Comparison of ENCODE assay signal across 8 cellular contexts in the genomic region with DNA sequence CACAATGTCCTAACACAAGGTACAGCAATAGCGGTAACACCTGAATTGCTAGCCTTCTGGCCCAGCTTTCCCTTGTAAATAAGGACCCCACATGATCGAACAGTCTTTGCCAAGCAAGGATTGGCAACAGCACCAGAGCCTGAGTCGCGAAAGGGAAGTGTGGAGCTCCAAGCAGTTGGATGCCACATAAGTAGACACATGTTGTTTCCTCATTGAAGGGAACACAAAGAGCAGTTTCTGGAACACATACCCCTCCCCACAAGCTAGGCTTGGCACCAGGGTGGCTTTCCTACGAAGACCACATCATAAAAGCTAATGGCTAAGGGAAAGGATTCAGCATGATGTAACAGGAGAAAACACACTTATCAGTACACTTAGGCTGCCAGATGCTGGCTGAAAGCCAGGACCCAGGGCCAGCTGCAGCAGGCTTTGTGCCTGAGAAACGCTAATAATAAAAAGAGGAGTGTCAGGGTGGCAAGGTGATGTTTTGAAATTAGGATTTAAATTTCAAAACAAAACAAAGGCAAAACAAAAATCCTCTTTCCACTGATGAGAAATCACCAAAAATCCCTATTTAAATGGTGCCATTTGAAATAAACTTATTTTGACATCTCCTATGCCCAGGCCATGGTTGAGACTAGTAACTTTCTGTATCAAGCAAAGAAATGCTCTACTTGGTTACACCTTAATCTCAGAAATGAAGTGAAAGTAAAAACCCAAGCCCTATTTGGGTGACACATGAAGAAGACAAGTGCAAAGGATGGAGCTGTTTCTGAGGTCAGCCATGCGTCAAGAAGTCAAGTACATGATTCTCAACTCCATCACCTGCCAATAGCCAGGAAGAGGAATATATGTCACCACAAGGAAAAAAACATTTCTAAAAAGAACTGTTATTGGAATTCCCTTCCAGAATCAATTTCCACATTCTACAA.
DNase-seq lines count a peak whose midpoint lies in the region; ATAC-seq, FAIRE-seq and TF ChIP-seq lines count a peak whose summit lies in the region.

No MANE protein-coding gene starts in this region.

- H3K9ac ChIP-seq in stomach smooth muscle (ENCODE audit: low read length in 2 of 2), result peak overlapping the region in 1 of 2 donors; percentile 55

- H3K9me3 ChIP-seq in HEK293 (ENCODE audit: control insufficient read depth, insufficient read depth, low read depth, low read length), result no peaks in the 10 kb centered on the region
- H3K9me3 ChIP-seq in stomach smooth muscle (ENCODE audit: control insufficient read depth in 2 of 2, low read length in 2 of 2), result no peaks in the 10 kb centered on the region

- in situ Hi-C loops in astrocyte of the spinal cord (cut with HindIII; ENCODE audit: low sequenced_read_pairs), result no loop called here

- H3K4me1 ChIP-seq in HEK293 (ENCODE audit: control insufficient read depth, insufficient read depth, low read length), result peaks cover 17% of the 10 kb centered on the region
- H3K4me1 ChIP-seq in stomach smooth muscle (ENCODE audit: control insufficient read depth, insufficient read depth, low read length), result peaks cover 42% of the 10 kb centered on the region

- H3K27ac ChIP-seq in HEK293 (ENCODE audit: extremely low read depth, low read depth, low read length) (peak overlapping the region; percentile 55), stomach smooth muscle (ENCODE audit: low read length) (peak overlapping the region; percentile 60)

- H3K4me3 ChIP-seq in HEK293 (ENCODE audit: low read depth, low read length), result no peak overlapping the region
- H3K4me3 ChIP-seq in astrocyte of the spinal cord (ENCODE audit: low read depth, low read length), result no peak overlapping the region
- peak overlapping the region in 1 of 2 donors; percentile 29 for H3K4me3 ChIP-seq in stomach smooth muscle (ENCODE audit: low read length in 2 of 2)

- peaks cover 0 to 46% of the 10 kb centered on the region in 2 experiments; a peak in 1 of 3 replicates for H3K36me3 ChIP-seq in HEK293 (ENCODE audit: control insufficient read depth in 2 of 2, insufficient read depth in 1 of 2, low read length in 2 of 2)
- H3K36me3 ChIP-seq in stomach smooth muscle (ENCODE audit: control insufficient read depth in 2 of 2, insufficient read depth in 2 of 2, low read length in 2 of 2), result peaks cover 28 to 32% of the 10 kb centered on the region in 2 donors

- no peak for ATAC-seq in GM18520 (IDR thresholded peaks at IDR 0.05; ENCODE audit: unreplicated experiment)

- no peaks in the 10 kb centered on the region for H3K27me3 ChIP-seq in stomach smooth muscle (ENCODE audit: control insufficient read depth in 1 of 2, insufficient read depth in 2 of 2, low read length in 2 of 2)

- no peak for FAIRE-seq in D721Med (lab: Jason Lieb, UNC)

- POLR2A ChIA-PET in HEK293 (lab: Yijun Ruan, JAX), result interaction anchor here (1.5 to 1.7 kb wide), 2 partner anchors 12 to 104 kb away, joined by 6 to 9 read pairs; a partner anchor contains a TSS

- CTCF ChIA-PET in HEK293 (lab: Yijun Ruan, JAX), result interaction anchor here (0.6 to 3.0 kb wide), 11 partner anchors 11 to 434 kb away, joined by 3 to 14 read pairs (median 4); a partner anchor contains a TSS

- TF ChIP-seq CTCF in HEK293 (tag by site-specific recombination; IDR thresholded peaks at IDR 0.05) (no peak), astrocyte of the spinal cord (IDR thresholded peaks at IDR 0.05; ENCODE audit: low read depth, low read length) (no peak), D721Med (IDR thresholded peaks at IDR 0.05; ENCODE audit: insufficient read depth, missing control alignments) (no peak)

- peak; percentile 97 for DNase-seq in COR-L47 (lab: John Stamatoyannopoulos, UW)
- peak; percentile 97 for DNase-seq in NCI-H446 treated with DMSO at 0.1 percent for 48 hours (lab: John Stamatoyannopoulos, UW)
- DNase-seq in astrocyte of the spinal cord (ENCODE audit: low read depth, low spot score), result peak; percentile 90
- peak; percentile 84 for DNase-seq in iris pigment epithelial cell (ENCODE audit: low read depth)
- DNase-seq in D721Med (ENCODE audit: insufficient read length, low spot score), result no peak

TF ChIP-seq in HEK293, 187 proteins besides CTCF, POLR2A, EP300 and RAD21 (continues in another document):
- TF ChIP-seq ZNF169 (tag by site-specific recombination; IDR thresholded peaks at IDR 0.05), result no peak
- 0 out of 2 replicates have a peak, but pooled peaks have one; percentile 20 for TF ChIP-seq ZNF501 (tag by site-specific recombination; IDR thresholded peaks at IDR 0.05)
- TF ChIP-seq ZNF555 (tag by site-specific recombination; conservative IDR thresholded peaks at IDR 0.05), result no peak
- TF ChIP-seq ZNF335 (tag by site-specific recombination; conservative IDR thresholded peaks at IDR 0.05), result peak; percentile 88
- peak; percentile 81; the same call in 1 of the 2 replicates for TF ChIP-seq PRDM1 (tag by site-specific recombination; IDR thresholded peaks at IDR 0.05)
- TF ChIP-seq, protein P1, sequence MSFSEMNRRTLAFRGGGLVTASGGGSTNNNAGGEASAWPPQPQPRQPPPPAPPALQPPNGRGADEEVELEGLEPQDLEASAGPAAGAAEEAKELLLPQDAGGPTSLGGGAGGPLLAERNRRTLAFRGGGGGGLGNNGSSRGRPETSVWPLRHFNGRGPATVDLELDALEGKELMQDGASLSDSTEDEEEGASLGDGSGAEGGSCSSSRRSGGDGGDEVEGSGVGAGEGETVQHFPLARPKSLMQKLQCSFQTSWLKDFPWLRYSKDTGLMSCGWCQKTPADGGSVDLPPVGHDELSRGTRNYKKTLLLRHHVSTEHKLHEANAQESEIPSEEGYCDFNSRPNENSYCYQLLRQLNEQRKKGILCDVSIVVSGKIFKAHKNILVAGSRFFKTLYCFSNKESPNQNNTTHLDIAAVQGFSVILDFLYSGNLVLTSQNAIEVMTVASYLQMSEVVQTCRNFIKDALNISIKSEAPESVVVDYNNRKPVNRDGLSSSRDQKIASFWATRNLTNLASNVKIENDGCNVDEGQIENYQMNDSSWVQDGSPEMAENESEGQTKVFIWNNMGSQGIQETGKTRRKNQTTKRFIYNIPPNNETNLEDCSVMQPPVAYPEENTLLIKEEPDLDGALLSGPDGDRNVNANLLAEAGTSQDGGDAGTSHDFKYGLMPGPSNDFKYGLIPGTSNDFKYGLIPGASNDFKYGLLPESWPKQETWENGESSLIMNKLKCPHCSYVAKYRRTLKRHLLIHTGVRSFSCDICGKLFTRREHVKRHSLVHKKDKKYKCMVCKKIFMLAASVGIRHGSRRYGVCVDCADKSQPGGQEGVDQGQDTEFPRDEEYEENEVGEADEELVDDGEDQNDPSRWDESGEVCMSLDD (tag by site-specific recombination; IDR thresholded peaks at IDR 0.05), result no peak
- peak; percentile 67 for TF ChIP-seq ZIC2 (tag by site-specific recombination; IDR thresholded peaks at IDR 0.05)
- TF ChIP-seq GFI1B (tag by site-specific recombination; IDR thresholded peaks at IDR 0.05), result no peak
- no peak for TF ChIP-seq ZNF292 (tag by site-specific recombination; IDR thresholded peaks at IDR 0.05; ENCODE audit: borderline replicate concordance, low read depth)
- TF ChIP-seq ZSCAN30 (tag by site-specific recombination; IDR thresholded peaks at IDR 0.05), result peak; percentile 46; the same call in 1 of the 2 replicates
- TF ChIP-seq ZNF664 (tag by site-specific recombination; IDR thresholded peaks at IDR 0.05), result no peak
- peak; percentile 73 for TF ChIP-seq ZNF341 (tag by site-specific recombination; IDR thresholded peaks at IDR 0.05; ENCODE audit: low read depth)
- TF ChIP-seq ZNF585B (tag by site-specific recombination; IDR thresholded peaks at IDR 0.05), result no peak
- TF ChIP-seq TRIM28 (IDR thresholded peaks at IDR 0.05; ENCODE audit: borderline replicate concordance, low read length), result peak; percentile 88; the same call in 1 of the 2 replicates
- TF ChIP-seq, protein P2, sequence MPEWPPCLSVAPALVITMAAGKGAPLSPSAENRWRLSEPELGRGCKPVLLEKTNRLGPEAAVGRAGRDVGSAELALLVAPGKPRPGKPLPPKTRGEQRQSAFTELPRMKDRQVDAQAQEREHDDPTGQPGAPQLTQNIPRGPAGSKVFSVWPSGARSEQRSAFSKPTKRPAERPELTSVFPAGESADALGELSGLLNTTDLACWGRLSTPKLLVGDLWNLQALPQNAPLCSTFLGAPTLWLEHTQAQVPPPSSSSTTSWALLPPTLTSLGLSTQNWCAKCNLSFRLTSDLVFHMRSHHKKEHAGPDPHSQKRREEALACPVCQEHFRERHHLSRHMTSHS (tag by site-specific recombination; IDR thresholded peaks at IDR 0.05), result no peak
- TF ChIP-seq, protein P3, sequence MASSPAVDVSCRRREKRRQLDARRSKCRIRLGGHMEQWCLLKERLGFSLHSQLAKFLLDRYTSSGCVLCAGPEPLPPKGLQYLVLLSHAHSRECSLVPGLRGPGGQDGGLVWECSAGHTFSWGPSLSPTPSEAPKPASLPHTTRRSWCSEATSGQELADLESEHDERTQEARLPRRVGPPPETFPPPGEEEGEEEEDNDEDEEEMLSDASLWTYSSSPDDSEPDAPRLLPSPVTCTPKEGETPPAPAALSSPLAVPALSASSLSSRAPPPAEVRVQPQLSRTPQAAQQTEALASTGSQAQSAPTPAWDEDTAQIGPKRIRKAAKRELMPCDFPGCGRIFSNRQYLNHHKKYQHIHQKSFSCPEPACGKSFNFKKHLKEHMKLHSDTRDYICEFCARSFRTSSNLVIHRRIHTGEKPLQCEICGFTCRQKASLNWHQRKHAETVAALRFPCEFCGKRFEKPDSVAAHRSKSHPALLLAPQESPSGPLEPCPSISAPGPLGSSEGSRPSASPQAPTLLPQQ (tag by site-specific recombination; IDR thresholded peaks at IDR 0.05), result 0 out of 2 replicates have a peak, but pooled peaks have one; percentile 65
- TF ChIP-seq ZBTB17 (tag by site-specific recombination; IDR thresholded peaks at IDR 0.05), result peak; percentile 93
- TF ChIP-seq MYNN (tag by site-specific recombination; IDR thresholded peaks at IDR 0.05; ENCODE audit: borderline replicate concordance), result no peak
- no peak for TF ChIP-seq ZSCAN16 (tag by site-specific recombination; IDR thresholded peaks at IDR 0.05)
